ENCODE assay signal across 23 cellular contexts in genomic region chr1:177278626-177279390, GRCh38.
DNase-seq lines count a peak whose midpoint lies in the region; ATAC-seq and TF ChIP-seq lines count a peak whose summit lies in the region.
"Had no signal": no experiment of that assay in that cellular context is flagged by ENCODE, and none has a peak within 500 bp of the region (broad histone marks: within the 10 kb centered on the region; RNA-seq: fewer than 3 reads in every experiment).

No MANE protein-coding gene starts in this region.

- POLR2A ChIA-PET in IMR-90 (lab: Charles Lee; ENCODE audit: unreplicated experiment): no interaction called here

- no peak overlapping the region for H4K8ac ChIP-seq in IMR-90 (ENCODE audit: low read depth in 2 of 2, low read length in 2 of 2)

- H3K27me3 ChIP-seq in IMR-90 (ENCODE audit: control insufficient read depth, insufficient read depth, low read length) (no peaks in the 10 kb centered on the region; the same call in 1 of the 2 replicates), adrenal gland (no peaks in the 10 kb centered on the region)
- H3K27me3 ChIP-seq: left lung, pancreas had no signal

- H3K14ac ChIP-seq in IMR-90 (replicated peaks; ENCODE audit: low read depth, low read length): no peak overlapping the region

- intact Hi-C loops in IMR-90 (cut with micrococcal nuclease): no loop called here
- intact Hi-C loops in adrenal gland (cut with DNase I): no loop called here

- ATAC-seq in IMR-90 (ENCODE audit: low read depth): no peak
- ATAC-seq: left lung, pancreas had no signal

- H3K36me3 ChIP-seq in IMR-90 (ENCODE audit: control insufficient read depth, insufficient read depth, low read length) (no peaks in the 10 kb centered on the region), adrenal gland (replicated peaks in 1 of 2) (no peaks in the 10 kb centered on the region)
- H3K36me3 ChIP-seq: left lung, pancreas had no signal

- H3K9ac ChIP-seq in IMR-90 (ENCODE audit: low read depth, low read length): no peak overlapping the region

- no CpG with 5 or more reads among the region's 10 CpGs for WGBS in IMR-90 (ENCODE audit: extremely low coverage in 2 of 2, insufficient read length in 1 of 2), 2 experiments
- WGBS in adrenal gland, 4 donors: 61 to 75% (median 71%) methylated on average over 2 to 10 of the region's 10 CpGs

- H3K4ac ChIP-seq in IMR-90 (ENCODE audit: low read depth, low read length): no peak overlapping the region

- no TSS peak for BruUV-seq in IMR-90 (replicated peaks; lab: Mats Ljungman, UMichigan)

- DNase-seq in IMR-90 (peak; percentile 45), adrenal gland (peak; percentile 61 to 88 (median 81)), fibroblast of mammary gland (ENCODE audit: low read depth) (peak; percentile 84), renal cortical epithelial cell (ENCODE audit: low read depth) (peak; percentile 69), NCI-H146 treated with DMSO at 0.1 percent for 48 hours (lab: John Stamatoyannopoulos, UW; ENCODE audit: unreplicated experiment) (no peak), NCI-H146 (lab: John Stamatoyannopoulos, UW) (no peak)
- no peak for DNase-seq in activated CD8-positive, alpha-beta memory T cell treated with anti-CD3 and anti-CD28 coated beads for 24 hours
- DNase-seq: activated CD4-positive, alpha-beta T cell treated with anti-CD3 and anti-CD28 coated beads, Interleukin-2, amount 10 ng/mL, durations not matched to agents 24 days and 14 days; activated naive CD4-positive, alpha-beta T cell treated with anti-CD3 and anti-CD28 coated beads, Interleukin-2, amount 10 ng/mL, durations not matched to agents 7 days and 5 days; AML-193; caudate nucleus; effector CD4-positive, alpha-beta T cell; foreskin melanocyte; GOT3; KG1; NCI-H1105; NCI-H748 treated with DMSO at 0.1 percent for 48 hours; PC-9; stimulated activated CD4-positive, alpha-beta T cell treated with anti-CD3 and anti-CD28 coated beads, Interleukin-4, amount 100 ng/mL, for 4 hours had no signal

- TF ChIP-seq CTCF in IMR-90 (conservative IDR thresholded peaks at IDR 0.05; ENCODE audit: low read depth, low read length): no peak
- peak in 5 of 6 experiments; percentile 24 to 44 (median 30) for TF ChIP-seq CTCF in adrenal gland (IDR thresholded peaks at IDR 0.05)
- peak; percentile 8 for TF ChIP-seq CTCF in fibroblast of mammary gland (conservative IDR thresholded peaks at IDR 0.05; ENCODE audit: control insufficient read depth, insufficient read depth, low read depth, low read length)

- no peak overlapping the region for H2BK5ac ChIP-seq in IMR-90 (ENCODE audit: low read depth, low read length, poor library complexity, severe bottlenecking)

- no peak overlapping the region for H2BK15ac ChIP-seq in IMR-90 (ENCODE audit: low read depth, low read length)

- no peak overlapping the region for H3K23ac ChIP-seq in IMR-90 (ENCODE audit: low read depth, low read length)

- H3K56ac ChIP-seq in IMR-90 (ENCODE audit: extremely low read depth, insufficient read depth, low read length): no peak overlapping the region

- H3K79me1 ChIP-seq in IMR-90 (ENCODE audit: low read depth in 1 of 2, low read length in 2 of 2): no peaks in the 10 kb centered on the region

- no peak overlapping the region for H3K27ac ChIP-seq in IMR-90 (ENCODE audit: insufficient read depth, low read length)
- no peak overlapping the region for H3K27ac ChIP-seq in adrenal gland
- H3K27ac ChIP-seq: HL-60, left lung, pancreas, PC-9, skin epidermis had no signal

- no peak overlapping the region for H2BK120ac ChIP-seq in IMR-90 (ENCODE audit: low read depth, low read length)

- no peak overlapping the region for H3K4me3 ChIP-seq in IMR-90 (ENCODE audit: insufficient read depth, low read depth, low read length)
- H3K4me3 ChIP-seq in adrenal gland: no peak overlapping the region
- no peak overlapping the region for H3K4me3 ChIP-seq in fibroblast of mammary gland (ENCODE audit: control insufficient read depth, low read depth, low read length)
- H3K4me3 ChIP-seq: left lung, pancreas, PC-9, skin epidermis had no signal

- in situ Hi-C loops in IMR-90 (cut with MboI; ENCODE audit: low sequenced_read_pairs): no loop called here

- no peak overlapping the region for H2BK20ac ChIP-seq in IMR-90 (ENCODE audit: low read depth, low read length)

- H2AK5ac ChIP-seq in IMR-90 (ENCODE audit: low read depth, low read length): no peak overlapping the region

- no peak overlapping the region for H4K5ac ChIP-seq in IMR-90 (ENCODE audit: low read depth, low read length)

- H2AK9ac ChIP-seq in IMR-90 (replicated peaks; ENCODE audit: low read depth, low read length, poor library complexity): no peak overlapping the region

- CTCF ChIA-PET in IMR-90 (lab: Yijun Ruan, JAX): no interaction called here

- no peak overlapping the region for H3K18ac ChIP-seq in IMR-90 (ENCODE audit: low read depth, low read length)

- H3K4me2 ChIP-seq in IMR-90 (ENCODE audit: low read depth, low read length): no peak overlapping the region
- H3K4me2 ChIP-seq: PC-9 had no signal

- TF ChIP-seq RAD21 in IMR-90 (IDR thresholded peaks at IDR 0.05; ENCODE audit: low read length): no peak

- H4K20me1 ChIP-seq in IMR-90 (ENCODE audit: insufficient read depth, low read length): no peaks in the 10 kb centered on the region

- H2AFZ ChIP-seq in IMR-90 (replicated peaks; ENCODE audit: low read length, poor library complexity): no peak overlapping the region
- H2AFZ ChIP-seq: PC-9 had no signal

- H3K4me1 ChIP-seq in IMR-90 (ENCODE audit: control insufficient read depth, insufficient read depth, low read length) (no peaks in the 10 kb centered on the region), adrenal gland (replicated peaks in 1 of 2) (peaks cover 14 to 23% of the 10 kb centered on the region in 2 donors)

- H4K91ac ChIP-seq in IMR-90 (ENCODE audit: insufficient read depth, low read depth, low read length): no peak overlapping the region

- H3K9me3 ChIP-seq in IMR-90 (ENCODE audit: control insufficient read depth, insufficient read depth, low read length): no peaks in the 10 kb centered on the region
- H3K9me3 ChIP-seq in adrenal gland (replicated peaks in 1 of 3): no peaks in the 10 kb centered on the region
- H3K9me3 ChIP-seq: left lung, pancreas had no signal

- dilution Hi-C loops in IMR-90 (cut with HindIII; ENCODE audit: low sequenced_read_pairs, unreplicated experiment): no loop called here

- H3K9me1 ChIP-seq in IMR-90 (ENCODE audit: insufficient read depth, low read length): no peaks in the 10 kb centered on the region

- no peak for TF ChIP-seq POLR2A in IMR-90 (IDR thresholded peaks at IDR 0.05; ENCODE audit: low read depth, low read length)
- no peak for TF ChIP-seq POLR2A in adrenal gland (IDR thresholded peaks at IDR 0.05)

TF ChIP-seq in IMR-90, 13 proteins besides CTCF, POLR2A, EP300 and RAD21:
- TF ChIP-seq MAFK (IDR thresholded peaks at IDR 0.05; ENCODE audit: low read depth, low read length): no peak
- no peak for TF ChIP-seq SMC3 (IDR thresholded peaks at IDR 0.05; ENCODE audit: low read depth, low read length)
- no peak for TF ChIP-seq NFE2L2 (IDR thresholded peaks at IDR 0.05; ENCODE audit: low read depth, low read length)
- no peak for TF ChIP-seq USF2 (IDR thresholded peaks at IDR 0.05; ENCODE audit: low read depth, low read length)
- TF ChIP-seq MAZ (IDR thresholded peaks at IDR 0.05; ENCODE audit: borderline replicate concordance, low read depth, low read length): no peak
- TF ChIP-seq FOS (IDR thresholded peaks at IDR 0.05; ENCODE audit: low read depth, low read length): no peak
- TF ChIP-seq RCOR1 (IDR thresholded peaks at IDR 0.05; ENCODE audit: insufficient replicate concordance, low read length): no peak
- TF ChIP-seq CHD1 (IDR thresholded peaks at IDR 0.05; ENCODE audit: low read depth, low read length): no peak
- TF ChIP-seq CEBPB (IDR thresholded peaks at IDR 0.05; ENCODE audit: low read depth, low read length): no peak
- TF ChIP-seq ELK1 (IDR thresholded peaks at IDR 0.05; ENCODE audit: borderline replicate concordance, low read depth, low read length): no peak
- TF ChIP-seq MXI1 (IDR thresholded peaks at IDR 0.05; ENCODE audit: borderline replicate concordance, low read depth, low read length): no peak
- no peak for TF ChIP-seq RFX5 (IDR thresholded peaks at IDR 0.05; ENCODE audit: low read depth, low read length)
- TF ChIP-seq BHLHE40 (IDR thresholded peaks at IDR 0.05; ENCODE audit: low read depth, low read length): no peak
TF ChIP-seq in IMR-90: peak in this region for 0.

Comparison
In these comparisons a context has a peak if more than half of its experiments do, and no peak if none do; other contexts are left out.
1. DNase-seq: peak in IMR-90 (single experiment), adrenal gland (7 of 7), fibroblast of mammary gland (single experiment) and renal cortical epithelial cell (single experiment); none in NCI-H146 treated with DMSO at 0.1 percent for 48 hours (single experiment), activated CD8-positive, alpha-beta memory T cell treated with anti-CD3 and anti-CD28 coated beads for 24 hours (single experiment) and NCI-H146 (single experiment).